Comparison of ENCODE assay signal across 20 cellular contexts in genomic region chr3:130991126-130991525, GRCh38.
"Had no signal": no experiment of that assay in that cellular context is flagged by ENCODE, and none has a peak within 500 bp of the region (broad histone marks: within the 10 kb centered on the region; RNA-seq: fewer than 3 reads in every experiment).

No MANE protein-coding gene starts in this region.

- H3K4me3 ChIP-seq: breast epithelium, heart right ventricle, pancreas, psoas muscle, right atrium auricular region, thoracic aorta, upper lobe of left lung had no signal

- H3K27ac ChIP-seq: breast epithelium, epithelial cell of prostate, heart right ventricle, neutrophil, pancreas, psoas muscle, right atrium auricular region, thoracic aorta, upper lobe of left lung had no signal

- ATAC-seq: heart right ventricle; left cardiac atrium; natural killer cell treated with Interleukin-12 subunit alpha and Interleukin-12 subunit beta and Interleukin-15 and Interleukin-18, amount 100 ng/mL, for 72 hours; pancreas; psoas muscle; SK-N-SH treated with all-trans-retinoic acid at 6 μM for 48 hours; stimulated activated memory B cell treated with anti-CD40 and anti-IgM and Interleukin-4, amounts not matched to agents 10 μg/mL and 1 μg/mL and 100 μg/mL, for 72 hours; WTC11 had no signal

- DNase-seq: activated CD4-positive, alpha-beta memory T cell treated with anti-CD3 and anti-CD28 coated beads, Interleukin-2, amount 10 ng/mL, durations not matched to agents 7 days and 5 days; activated gamma-delta T cell treated with Interleukin-2 at 50 U/mL for 16 hours; amniotic stem cell; heart right ventricle; islet precursor cell; left cardiac atrium; midbrain; pancreas; psoas muscle; stimulated activated CD4-positive, alpha-beta T cell treated with anti-CD3 and anti-CD28 coated beads, Interleukin-12 subunit alpha, Interleukin-12 subunit beta, amount 100 ng/mL, for 4 hours; upper lobe of left lung had no signal

- H3K27me3 ChIP-seq: breast epithelium, heart right ventricle, neutrophil, pancreas, right atrium auricular region, upper lobe of left lung had no signal
